ENCODE assay signal across 1 cellular context in the genomic region with DNA sequence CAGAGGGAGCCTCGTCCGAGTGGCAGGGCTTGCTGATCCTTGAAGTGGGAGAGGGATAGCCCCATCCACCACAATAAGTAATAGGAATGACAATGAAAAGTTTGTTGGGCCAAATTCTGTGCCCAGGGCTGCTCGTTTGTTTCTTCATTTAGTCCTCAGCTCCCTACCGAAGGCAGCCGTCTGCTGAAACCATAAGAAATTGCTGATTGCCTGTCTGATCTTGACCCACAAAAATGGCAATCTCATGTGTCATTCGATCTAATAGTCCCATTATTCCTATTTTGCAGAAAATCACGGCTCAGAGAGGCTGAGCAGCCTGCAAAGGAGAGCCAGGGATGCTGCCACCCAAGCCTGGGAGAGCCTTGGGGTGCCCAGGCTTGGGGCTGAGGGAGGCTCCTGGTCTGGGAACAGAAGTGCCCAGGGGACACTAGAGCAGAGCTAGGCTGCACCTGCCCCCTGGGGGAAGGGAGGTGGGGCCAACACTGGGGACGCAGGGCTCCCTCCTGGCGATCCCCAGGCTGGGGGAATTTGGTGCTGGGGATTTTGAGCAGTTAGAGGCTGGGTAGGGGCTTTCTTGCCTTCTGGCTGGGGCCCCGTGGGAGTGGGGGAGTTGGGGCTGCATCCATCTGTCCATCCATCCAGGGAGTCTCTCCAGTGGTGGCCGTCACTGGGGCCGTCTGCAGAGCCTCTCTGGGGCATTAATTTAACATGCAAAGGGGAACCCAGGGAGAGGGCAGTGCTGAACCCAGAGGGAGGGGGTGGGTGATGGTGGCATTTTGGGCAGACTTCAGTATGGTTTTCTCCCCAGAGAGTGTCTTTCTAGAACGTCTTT.
TF ChIP-seq lines count a peak whose summit lies in the region.

No MANE protein-coding gene starts in this region.

TF ChIP-seq in IMR-90, 13 proteins besides CTCF, POLR2A, EP300 and RAD21 (continued from another document):
- TF ChIP-seq CHD1 (IDR thresholded peaks at IDR 0.05; ENCODE audit: low read depth, low read length) (no peak), NFE2L2 (IDR thresholded peaks at IDR 0.05; ENCODE audit: low read depth, low read length) (no peak), MXI1 (IDR thresholded peaks at IDR 0.05; ENCODE audit: borderline replicate concordance, low read depth, low read length) (no peak)
